8 cellular contexts compared by ENCODE assay signal in the genomic region with DNA sequence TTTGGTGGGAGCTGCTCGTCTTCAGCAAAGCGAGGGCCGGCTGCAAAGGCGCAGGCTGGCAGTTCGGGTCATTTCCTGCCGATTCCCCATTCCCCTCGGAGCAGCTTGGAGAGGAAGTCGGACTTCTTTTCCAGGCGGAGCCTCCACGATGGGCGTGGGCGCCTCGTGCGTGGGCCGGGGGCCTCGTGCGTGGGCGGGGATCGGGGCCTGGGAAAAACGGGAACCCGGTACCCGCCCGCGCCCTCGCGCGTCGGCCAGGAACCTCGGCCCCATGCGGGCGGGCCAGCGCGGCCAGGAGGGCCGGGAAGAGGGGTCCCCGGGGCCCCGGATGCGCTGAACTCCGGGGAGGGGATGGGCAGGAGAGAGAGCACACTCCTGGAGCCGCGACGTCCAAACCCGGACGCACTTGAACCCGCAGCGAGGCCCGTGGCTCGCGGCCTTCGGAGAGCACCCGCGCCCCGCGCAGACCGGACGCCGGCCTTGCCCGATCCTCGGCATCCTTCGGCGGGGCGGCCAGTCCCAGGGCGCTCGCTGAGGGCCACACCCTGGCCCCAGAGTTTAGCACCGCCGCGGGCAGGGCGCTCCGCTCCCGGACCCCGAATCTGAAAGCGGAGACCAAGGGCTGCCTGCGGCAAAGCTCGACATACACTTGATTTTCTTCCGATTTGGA.
A peak's percentile ranks its signal among the peaks of the same experiment; 100 is the strongest.
DNase-seq lines count a peak whose midpoint lies in the region; ATAC-seq and TF ChIP-seq lines count a peak whose summit lies in the region.

No MANE protein-coding gene starts in this region.

- H3K36me3 ChIP-seq in HUES6 (ENCODE audit: control insufficient read depth, insufficient read depth, low read length) (no peaks in the 10 kb centered on the region), cardiac muscle cell (no peaks in the 10 kb centered on the region)

- ATAC-seq in GM21515 (IDR thresholded peaks at IDR 0.05; ENCODE audit: unreplicated experiment), result peak; percentile 24

- H3K9ac ChIP-seq in HUES6 (ENCODE audit: low read length), result peak overlapping the region; percentile 70

- H3K4me3 ChIP-seq in HUES6 (ENCODE audit: low read depth, low read length) (peak overlapping the region; percentile 65), cardiac muscle cell (peak overlapping the region; percentile 41)

- H3K4me1 ChIP-seq in HUES6 (ENCODE audit: control insufficient read depth, insufficient read depth, low read length), result no peaks in the 10 kb centered on the region; the same call in 1 of the 2 replicates
- no peaks in the 10 kb centered on the region for H3K4me1 ChIP-seq in cardiac muscle cell (ENCODE audit: low read depth)

- intact Hi-C loops in posterior vena cava (cut with DNase I), result loop anchor here (5.0 to 10.0 kb wide), 2 partner anchors 73 to 500 kb away; no protein-coding TSS in a partner anchor

- H3K27ac ChIP-seq in HUES6 (ENCODE audit: low read depth, low read length) (no peak overlapping the region), cardiac muscle cell (no peak overlapping the region)

- H3K27me3 ChIP-seq in HUES6 (ENCODE audit: control insufficient read depth, insufficient read depth, low read length) (peaks cover 78% of the 10 kb centered on the region), cardiac muscle cell (peaks cover 95% of the 10 kb centered on the region)

- DNase-seq in GM04504 (ENCODE audit: low read depth), result peak; percentile 31
- peak; percentile 34 to 36 for DNase-seq in activated T-cell treated with anti-CD3 and anti-CD28 coated beads, Interleukin-2, amount 50 U/mL, for 48 hours
- DNase-seq in cardiac muscle cell (ENCODE audit: low read depth in 1 of 2, low spot score in 1 of 2), result peak in 1 of 2 donors; percentile 62
- peak; percentile 91 for DNase-seq in posterior vena cava (ENCODE audit: low spot score)
- no peak for DNase-seq in central memory CD4-positive, alpha-beta T cell
- no peak for DNase-seq in NCI-H2107 treated with DMSO at 0.1 percent for 48 hours (lab: John Stamatoyannopoulos, UW; ENCODE audit: unreplicated experiment)

- H3K9me3 ChIP-seq in HUES6 (ENCODE audit: control insufficient read depth, insufficient read depth, low read depth, low read length) (no peaks in the 10 kb centered on the region), cardiac muscle cell (ENCODE audit: low read depth) (no peaks in the 10 kb centered on the region)

- peak; percentile 5 for TF ChIP-seq CTCF in cardiac muscle cell (IDR thresholded peaks at IDR 0.05; ENCODE audit: low read depth, low read length)

Comparison
In these comparisons a context has a peak if more than half of its experiments do, and no peak if none do; other contexts are left out.
1. DNase-seq: peak in GM04504 (single experiment), activated T-cell treated with anti-CD3 and anti-CD28 coated beads, Interleukin-2, amount 50 U/mL, for 48 hours (2 of 2) and posterior vena cava (single experiment); none in central memory CD4-positive, alpha-beta T cell (single experiment) and NCI-H2107 treated with DMSO at 0.1 percent for 48 hours (single experiment).